6 cellular contexts compared by ENCODE assay signal in genomic region chr14:22918519-22918808, GRCh38. TPM values are rescaled to one million over a fixed set of nuclear protein-coding genes. Genes with fewer than 3 reads are reported as not detected.
DNase-seq lines count a peak whose midpoint lies in the region; ATAC-seq and TF ChIP-seq lines count a peak whose summit lies in the region.

No MANE protein-coding gene starts in this region.

- H3K27ac ChIP-seq in 22Rv1 (peak overlapping the region; percentile 91), duodenal mucosa (ENCODE audit: low read depth, low read length) (peak overlapping the region; percentile 95), psoas muscle (peak overlapping the region; percentile 98)

- TF ChIP-seq CTCF in 22Rv1 (IDR thresholded peaks at IDR 0.05) (no peak), psoas muscle (IDR thresholded peaks at IDR 0.05) (no peak)

- no peaks in the 10 kb centered on the region for H3K27me3 ChIP-seq in duodenal mucosa (ENCODE audit: control insufficient read depth in 1 of 2, insufficient read depth in 2 of 2, low read length in 2 of 2)
- no peaks in the 10 kb centered on the region for H3K27me3 ChIP-seq in psoas muscle (ENCODE audit: insufficient read depth in 3 of 3, low read length in 2 of 3)

- peak overlapping the region; percentile 97 to 100 for H3K9ac ChIP-seq in duodenal mucosa (ENCODE audit: low read depth in 1 of 2, low read length in 2 of 2)

- peak; percentile 8 for ATAC-seq in HG03039 (IDR thresholded peaks at IDR 0.05; ENCODE audit: unreplicated experiment)
- ATAC-seq in psoas muscle, result peak; percentile 2 to 18 (median 15)

- H3K9me3 ChIP-seq in duodenal mucosa (ENCODE audit: control insufficient read depth in 1 of 2, low read length in 2 of 2), result no peaks in the 10 kb centered on the region
- H3K9me3 ChIP-seq in psoas muscle, result no peaks in the 10 kb centered on the region

- TF ChIP-seq POLR2A in erythroblast (IDR thresholded peaks at IDR 0.05; ENCODE audit: low read length), result no peak

- peak in 1 of 2 donors; percentile 30 for DNase-seq in psoas muscle
- DNase-seq in erythroblast (lab: John Stamatoyannopoulos, UW), result no peak
- DNase-seq in SK-N-DZ (ENCODE audit: low spot score), result no peak

- H3K36me3 ChIP-seq in duodenal mucosa (ENCODE audit: control insufficient read depth in 1 of 2, insufficient read depth in 2 of 2, low read length in 2 of 2), result peaks cover 13 to 28% of the 10 kb centered on the region in 2 donors
- peaks cover 9 to 41% of the 10 kb centered on the region in 2 donors for H3K36me3 ChIP-seq in psoas muscle (ENCODE audit: insufficient read depth in 1 of 2, low read depth in 1 of 2)

- H3K4me1 ChIP-seq in duodenal mucosa (ENCODE audit: control insufficient read depth in 1 of 2, insufficient read depth in 2 of 2, low read length in 2 of 2) (peaks cover 16% of the 10 kb centered on the region in 2 donors), psoas muscle (peaks cover 15% of the 10 kb centered on the region)

- intact Hi-C loops in psoas muscle (cut with DNase I), result loop anchor here in 1 of 2 donors (5.0 kb wide), 2 partner anchors 46 to 1519 kb away; partner anchors contain the start of gene LRP10

- 1% methylated on average over 12 of the region's 12 CpGs for WGBS in psoas muscle, 3 donors

- H3K4me3 ChIP-seq in duodenal mucosa (ENCODE audit: low read depth in 1 of 2, low read length in 2 of 2) (peak overlapping the region; percentile 98 to 99), psoas muscle (peak overlapping the region; percentile 98)

RNA-seq across cellular contexts. Expression of gene RBM23, which starts 0.5 kb away (rescaled TPM):
- 10 to 100 TPM; 25.4 to 42.1 (median 27.8) TPM for total RNA-seq in psoas muscle
- 10 to 100 TPM; 18.4 to 35.7 (median 20.1) TPM for polyA plus RNA-seq in psoas muscle
- 107 and 143 TPM in 2 replicates for polyA plus RNA-seq in SK-N-DZ (2014; cell fraction: cytosol; rRNA removed)
- polyA plus RNA-seq in SK-N-DZ (2014; cell fraction: nucleus; rRNA removed), result 90.2 and 100 TPM in 2 replicates

RNA-seq across cellular contexts. Expression of gene PRMT5, which starts 10.7 kb away (rescaled TPM):
- total RNA-seq in psoas muscle, result 10 to 100 TPM; 67.5 to 80.4 (median 74.1) TPM
- 10 to 100 TPM; 45.3 to 99.5 (median 88.6) TPM for polyA plus RNA-seq in psoas muscle
- 93.5 and 106 TPM in 2 replicates for polyA plus RNA-seq in SK-N-DZ (2014; cell fraction: cytosol; rRNA removed)
- polyA plus RNA-seq in SK-N-DZ (2014; cell fraction: nucleus; rRNA removed), result 143 and 178 TPM in 2 replicates

RNA-seq across cellular contexts. Expression of gene REM2, which starts 35.4 kb away (rescaled TPM):
- total RNA-seq in psoas muscle, result under 1 TPM in 2 of 4 donors, not detected in 2; 0.21 to 0.34 TPM
- under 1 TPM; 0.05 to 0.18 (median 0.10) TPM for polyA plus RNA-seq in psoas muscle
- 2.5 and 4.0 TPM in 2 replicates for polyA plus RNA-seq in SK-N-DZ (2014; cell fraction: cytosol; rRNA removed)
- 1.2 and 5.2 TPM in 2 replicates for polyA plus RNA-seq in SK-N-DZ (2014; cell fraction: nucleus; rRNA removed)

RNA-seq across cellular contexts. Expression of gene HAUS4, which starts 38.4 kb away (rescaled TPM):
- 10 to 100 TPM; 11.3 to 19.3 (median 12.0) TPM for total RNA-seq in psoas muscle
- polyA plus RNA-seq in psoas muscle, result 10 to 100 TPM; 13.7 to 23.7 (median 16.2) TPM
- 87.7 and 96.6 TPM in 2 replicates for polyA plus RNA-seq in SK-N-DZ (2014; cell fraction: cytosol; rRNA removed)
- polyA plus RNA-seq in SK-N-DZ (2014; cell fraction: nucleus; rRNA removed), result 86.2 and 93.0 TPM in 2 replicates

RNA-seq across cellular contexts. Expression of gene LRP10, which starts 46.9 kb away (rescaled TPM):
- 10 to 100 TPM; 30.9 to 50.6 (median 40.6) TPM for total RNA-seq in psoas muscle
- polyA plus RNA-seq in psoas muscle, result 10 to 100 TPM; 18.1 to 42.7 (median 25.1) TPM
- polyA plus RNA-seq in SK-N-DZ (2014; cell fraction: cytosol; rRNA removed), result 2.2 and 2.5 TPM in 2 replicates
- polyA plus RNA-seq in SK-N-DZ (2014; cell fraction: nucleus; rRNA removed), result 1.6 and 3.7 TPM in 2 replicates
